ENCODE assay signal across 14 cellular contexts in the genomic region with DNA sequence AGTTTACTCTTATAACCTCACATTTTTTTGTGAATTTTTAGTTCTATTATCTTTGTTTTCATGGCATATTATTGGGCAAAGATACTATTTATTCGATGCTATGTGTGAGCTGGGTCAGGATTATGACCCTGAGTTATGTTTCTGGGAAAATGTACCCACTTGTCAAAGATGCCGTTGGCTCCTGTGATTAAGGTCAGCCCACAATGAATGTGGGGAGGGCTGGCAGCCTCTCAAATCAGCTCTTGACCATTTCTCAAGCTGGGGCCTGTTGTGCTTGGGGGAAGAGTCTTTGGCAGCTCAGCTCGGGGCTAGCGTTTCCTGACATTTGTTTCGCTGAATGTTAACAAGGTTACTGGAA.
A peak's percentile ranks its signal among the peaks of the same experiment; 100 is the strongest.
DNase-seq lines count a peak whose midpoint lies in the region; ATAC-seq and TF ChIP-seq lines count a peak whose summit lies in the region.
"Had no signal": no experiment of that assay in that cellular context is flagged by ENCODE, and none has a peak within 500 bp of the region (broad histone marks: within the 10 kb centered on the region; RNA-seq: fewer than 3 reads in every experiment).

No MANE protein-coding gene starts in this region.

- H3K36me3 Mint-ChIP-seq in endothelial cell (ENCODE audit: low read depth, unreplicated experiment), result peaks cover 11% of the 10 kb centered on the region
- H3K36me3 Mint-ChIP-seq in activated CD4-positive, alpha-beta T cell treated with anti-CD3 and anti-CD28 coated beads for 36 hours (ENCODE audit: low read depth), result no peaks in the 10 kb centered on the region

- TF ChIP-seq CTCF in endothelial cell (IDR thresholded peaks at IDR 0.05; ENCODE audit: unreplicated experiment), result no peak
- no peak for TF ChIP-seq CTCF in tibial artery (IDR thresholded peaks at IDR 0.05)

- intact Hi-C loops in tibial artery (cut with DNase I; ENCODE audit: low total_unique reads), result no loop called here
- intact Hi-C loops in activated CD4-positive, alpha-beta T cell treated with anti-CD3 and anti-CD28 coated beads for 36 hours (cut with DNase I, micrococcal nuclease), result no loop called here

- no peaks in the 10 kb centered on the region for H3K9me3 Mint-ChIP-seq in endothelial cell (ENCODE audit: unreplicated experiment)
- H3K9me3 Mint-ChIP-seq in activated CD4-positive, alpha-beta T cell treated with anti-CD3 and anti-CD28 coated beads for 36 hours (ENCODE audit: low read depth), result no peaks in the 10 kb centered on the region
- H3K9me3 Mint-ChIP-seq: activated T-helper 1 cell treated with anti-CD3 and anti-CD28 coated beads, Interleukin-12 subunit alpha, Interleukin-12 subunit beta, Interleukin-2, Interleukin-4 antibody, amounts not matched to agents 30 ng/mL and 10 ng/mL and 1 ng/mL, durations not matched to agents 14 hours and 24 hours and 36 hours had no signal

- ATAC-seq in activated CD4-positive, alpha-beta T cell treated with anti-CD3 and anti-CD28 coated beads for 36 hours, result no peak
- no peak for ATAC-seq in HG03354 (IDR thresholded peaks at IDR 0.05; ENCODE audit: poor library complexity, severe bottlenecking, unreplicated experiment)
- ATAC-seq: SK-N-SH treated with all-trans-retinoic acid at 6 μM for 48 hours had no signal

- H3K4me3 Mint-ChIP-seq in endothelial cell (ENCODE audit: unreplicated experiment), result no peak overlapping the region
- H3K4me3 Mint-ChIP-seq in activated CD4-positive, alpha-beta T cell treated with anti-CD3 and anti-CD28 coated beads for 36 hours, result no peak overlapping the region
- H3K4me3 Mint-ChIP-seq: activated T-helper 1 cell treated with anti-CD3 and anti-CD28 coated beads, Interleukin-12 subunit alpha, Interleukin-12 subunit beta, Interleukin-2, Interleukin-4 antibody, amounts not matched to agents 30 ng/mL and 10 ng/mL and 1 ng/mL, durations not matched to agents 14 hours and 24 hours and 36 hours had no signal

- peaks cover 8% of the 10 kb centered on the region for H3K27me3 Mint-ChIP-seq in endothelial cell (ENCODE audit: unreplicated experiment)
- H3K27me3 Mint-ChIP-seq in activated CD4-positive, alpha-beta T cell treated with anti-CD3 and anti-CD28 coated beads for 36 hours, result peaks cover 9% of the 10 kb centered on the region

- H3K4me3 ChIP-seq in mesodermal cell (ENCODE audit: extremely low read depth, insufficient read depth, low read length, poor library complexity, severe bottlenecking) (no peak overlapping the region), tibial artery (no peak overlapping the region)
- H3K4me3 ChIP-seq: heart left ventricle had no signal

- WGBS in mesodermal cell (ENCODE audit: insufficient coverage in 2 of 2), 2 experiments, result 40 to 41% methylated on average over 2 to 5 of the region's 5 CpGs

- H3K36me3 ChIP-seq in mesodermal cell (ENCODE audit: control insufficient read depth, insufficient read depth, low read length) (peaks cover 27% of the 10 kb centered on the region), tibial artery (no peaks in the 10 kb centered on the region)
- H3K36me3 ChIP-seq: heart left ventricle had no signal

- CTCF ChIA-PET in activated CD4-positive, alpha-beta T cell treated with anti-CD3 and anti-CD28 coated beads for 36 hours (lab: Charles Lee), result no interaction called here

- peaks cover 35% of the 10 kb centered on the region for H3K4me1 ChIP-seq in mesodermal cell (ENCODE audit: control insufficient read depth, insufficient read depth, low read length, poor library complexity, severe bottlenecking)
- peaks cover 0 to 100% (median 80%) of the 10 kb centered on the region in 4 donors for H3K4me1 ChIP-seq in tibial artery

- POLR2A ChIA-PET in activated CD4-positive, alpha-beta T cell treated with anti-CD3 and anti-CD28 coated beads for 36 hours (lab: Charles Lee), result interaction anchor here (0.5 to 0.6 kb wide), 2 partner anchors 8 to 540 kb away, joined by 3 read pairs; no protein-coding TSS in a partner anchor

- H3K27ac Mint-ChIP-seq in endothelial cell (ENCODE audit: unreplicated experiment), result peak overlapping the region; percentile 19
- no peak overlapping the region for H3K27ac Mint-ChIP-seq in activated CD4-positive, alpha-beta T cell treated with anti-CD3 and anti-CD28 coated beads for 36 hours
- H3K27ac Mint-ChIP-seq: activated T-helper 1 cell treated with anti-CD3 and anti-CD28 coated beads, Interleukin-12 subunit alpha, Interleukin-12 subunit beta, Interleukin-2, Interleukin-4 antibody, amounts not matched to agents 30 ng/mL and 10 ng/mL and 1 ng/mL, durations not matched to agents 14 hours and 24 hours and 36 hours had no signal

- H3K27ac ChIP-seq in mesodermal cell (ENCODE audit: low read depth, low read length, severe bottlenecking), result peak overlapping the region; percentile 7
- H3K27ac ChIP-seq in tibial artery, result peak overlapping the region; percentile 64 to 86
- H3K27ac ChIP-seq: 22Rv1 had no signal

- DNase-seq in DMS 273 (lab: John Stamatoyannopoulos, UW; ENCODE audit: unreplicated experiment) (peak; percentile 33), DMS 273 treated with DMSO at 0.1 percent for 48 hours (lab: John Stamatoyannopoulos, UW) (no peak), endothelial cell (ENCODE audit: low spot score) (no peak), tibial artery (peak; percentile 51 to 81)
- DNase-seq in activated CD4-positive, alpha-beta T cell treated with anti-CD3 and anti-CD28 coated beads for 1 hour, result no peak
- DNase-seq in activated CD4-positive, alpha-beta T cell treated with anti-CD3 and anti-CD28 coated beads for 36 hours, result no peak
- DNase-seq: activated CD4-positive, CD25-positive, alpha-beta regulatory T cell treated with anti-CD3 and anti-CD28 coated beads, Interleukin-2, amount 50 U/mL, for 72 hours; heart left ventricle; NCI-H524 treated with DMSO at 0.1 percent for 48 hours had no signal

- H3K27me3 ChIP-seq in tibial artery, result no peaks in the 10 kb centered on the region
- H3K27me3 ChIP-seq: heart left ventricle had no signal

- no peaks in the 10 kb centered on the region for H3K9me3 ChIP-seq in mesodermal cell (ENCODE audit: control insufficient read depth, low read length)
- H3K9me3 ChIP-seq in tibial artery, result no peaks in the 10 kb centered on the region
- H3K9me3 ChIP-seq: heart left ventricle had no signal

- H3K4me1 Mint-ChIP-seq in endothelial cell (ENCODE audit: unreplicated experiment), result peaks cover 47% of the 10 kb centered on the region
- peaks cover 17% of the 10 kb centered on the region for H3K4me1 Mint-ChIP-seq in activated CD4-positive, alpha-beta T cell treated with anti-CD3 and anti-CD28 coated beads for 36 hours

Comparison
In these comparisons a context has a peak if more than half of its experiments do, and no peak if none do; other contexts are left out.
1. DNase-seq: peak in DMS 273 (single experiment) and tibial artery (2 of 2); none in DMS 273 treated with DMSO at 0.1 percent for 48 hours (single experiment), endothelial cell (single experiment), activated CD4-positive, alpha-beta T cell treated with anti-CD3 and anti-CD28 coated beads for 1 hour (single experiment) and activated CD4-positive, alpha-beta T cell treated with anti-CD3 and anti-CD28 coated beads for 36 hours (single experiment).